8 cellular contexts compared by ENCODE assay signal in genomic region chr2:37323176-37323575, GRCh38. TPM values are rescaled to one million over a fixed set of nuclear protein-coding genes. Genes with fewer than 3 reads are reported as not detected.
DNase-seq lines count a peak whose midpoint lies in the region; ATAC-seq and TF ChIP-seq lines count a peak whose summit lies in the region.

No MANE protein-coding gene starts in this region.

- DNase-seq in heart right ventricle (no peak), Right ventricle myocardium inferior (ENCODE audit: missing footprints) (no peak), astrocyte of the cerebellum (ENCODE audit: low read depth) (no peak), aorta (no peak), DMS53 treated with DMSO at 0.1 percent for 48 hours (lab: John Stamatoyannopoulos, UW; ENCODE audit: unreplicated experiment) (no peak), mucosa of gallbladder (ENCODE audit: low spot score) (no peak)

- H3K9me3 ChIP-seq in heart right ventricle: no peaks in the 10 kb centered on the region
- no peaks in the 10 kb centered on the region for H3K9me3 ChIP-seq in mesodermal cell (ENCODE audit: control insufficient read depth, low read length)
- no peaks in the 10 kb centered on the region for H3K9me3 ChIP-seq in aorta (ENCODE audit: control insufficient read depth, low read length)

- in situ Hi-C loops in astrocyte of the cerebellum (cut with HindIII; ENCODE audit: low sequenced_read_pairs): no loop called here

- H3K27ac ChIP-seq in heart right ventricle: peak overlapping the region in 9 of 10 donors; percentile 86 to 95 (median 93)
- no peak overlapping the region for H3K27ac ChIP-seq in mesodermal cell (ENCODE audit: low read depth, low read length, severe bottlenecking)
- H3K27ac ChIP-seq in aorta (ENCODE audit: low read depth in 1 of 2, low read length in 2 of 2): peak overlapping the region in 1 of 2 donors; percentile 74

- H3K4me3 ChIP-seq in heart right ventricle: peak overlapping the region; percentile 61 to 91 (median 80)
- peak overlapping the region; percentile 80 for H3K4me3 ChIP-seq in astrocyte of the cerebellum (ENCODE audit: low read depth, low read length)
- peak overlapping the region; percentile 76 for H3K4me3 ChIP-seq in mesodermal cell (ENCODE audit: extremely low read depth, insufficient read depth, low read length, poor library complexity, severe bottlenecking)
- H3K4me3 ChIP-seq in aorta (ENCODE audit: low read length in 2 of 2): peak overlapping the region; percentile 89 to 100

- H3K36me3 ChIP-seq in heart right ventricle (no peaks in the 10 kb centered on the region), mesodermal cell (ENCODE audit: control insufficient read depth, insufficient read depth, low read length) (no peaks in the 10 kb centered on the region), aorta (ENCODE audit: control insufficient read depth in 1 of 2, insufficient read depth in 2 of 2, low read length in 1 of 2) (no peaks in the 10 kb centered on the region)

- TF ChIP-seq CTCF in heart right ventricle (IDR thresholded peaks at IDR 0.05) (no peak), astrocyte of the cerebellum (IDR thresholded peaks at IDR 0.05; ENCODE audit: low read depth, low read length, missing control alignments) (no peak)

- H3K27me3 ChIP-seq in heart right ventricle (peaks cover 0 to 7% (median 0%) of the 10 kb centered on the region in 7 donors), aorta (ENCODE audit: control insufficient read depth in 1 of 2, insufficient read depth in 2 of 2, low read length in 1 of 2) (no peaks in the 10 kb centered on the region)

- ATAC-seq in heart right ventricle (no peak), Right ventricle myocardium inferior (no peak), aorta (ENCODE audit: low FRiP score) (no peak), GM21515 (IDR thresholded peaks at IDR 0.05; ENCODE audit: unreplicated experiment) (no peak)

- intact Hi-C loops in heart right ventricle (cut with DNase I) (no loop called here), Right ventricle myocardium inferior (cut with DNase I) (no loop called here), aorta (cut with DNase I) (loop anchor here in 1 of 2 donors (5.0 kb wide), 1 partner anchor 91 kb away; the partner anchor contains the start of genes CEBPZ and NDUFAF7)

- WGBS in heart right ventricle, 2 donors: 26 to 46% methylated on average over 7 of the region's 7 CpGs
- 2 to 14% methylated on average over 4 to 5 of the region's 7 CpGs for WGBS in mesodermal cell (ENCODE audit: insufficient coverage in 2 of 2), 2 experiments
- 1 to 2% methylated on average over 7 of the region's 7 CpGs for WGBS in aorta, 2 donors

- H3K4me1 ChIP-seq in heart right ventricle (peaks cover 0 to 75% (median 52%) of the 10 kb centered on the region in 9 donors), mesodermal cell (ENCODE audit: control insufficient read depth, insufficient read depth, low read length, poor library complexity, severe bottlenecking) (peaks cover 23% of the 10 kb centered on the region), aorta (ENCODE audit: control insufficient read depth in 1 of 2, insufficient read depth in 2 of 2, low read length in 2 of 2) (no peaks in the 10 kb centered on the region)

RNA-seq across cellular contexts. Expression of gene PRKD3, which starts 1.5 kb away (rescaled TPM):
- total RNA-seq in heart right ventricle (10 to 100 TPM in 9 of 10 donors, 1 to 10 TPM in 1; 9.3 to 21.6 (median 13.2) TPM), Right ventricle myocardium inferior (12.6 TPM), aorta (10 to 100 TPM; 43.2 to 54.8 TPM), mucosa of gallbladder (23.9 TPM)
- polyA plus RNA-seq in heart right ventricle (1 to 10 TPM; 4.4 to 7.0 TPM), aorta (10 to 100 TPM; 14.1 to 14.8 TPM)
- polyA plus RNA-seq in mesodermal cell (2013, experiment 1 of 2): 47.4 TPM
- 42.2 TPM for polyA plus RNA-seq in mesodermal cell (2013, experiment 2 of 2)

RNA-seq across cellular contexts. Expression of gene QPCT, which starts 21.3 kb away (rescaled TPM):
- total RNA-seq in heart right ventricle (1 to 10 TPM in 8 of 10 donors, under 1 TPM in 2; 0.54 to 8.1 (median 2.4) TPM), Right ventricle myocardium inferior (1.7 TPM), aorta (1 to 10 TPM; 3.8 to 4.0 TPM), mucosa of gallbladder (7.9 TPM)
- polyA plus RNA-seq in heart right ventricle (1 to 10 TPM in 1 of 2 donors, under 1 TPM in 1; 0.95 to 3.5 TPM), aorta (1 to 10 TPM; 1.9 to 5.5 TPM)
- polyA plus RNA-seq in mesodermal cell (2013, experiment 1 of 2): 38.3 TPM
- polyA plus RNA-seq in mesodermal cell (2013, experiment 2 of 2): 31.8 TPM
